Comparison of ENCODE assay signal across 8 cellular contexts in the genomic region with DNA sequence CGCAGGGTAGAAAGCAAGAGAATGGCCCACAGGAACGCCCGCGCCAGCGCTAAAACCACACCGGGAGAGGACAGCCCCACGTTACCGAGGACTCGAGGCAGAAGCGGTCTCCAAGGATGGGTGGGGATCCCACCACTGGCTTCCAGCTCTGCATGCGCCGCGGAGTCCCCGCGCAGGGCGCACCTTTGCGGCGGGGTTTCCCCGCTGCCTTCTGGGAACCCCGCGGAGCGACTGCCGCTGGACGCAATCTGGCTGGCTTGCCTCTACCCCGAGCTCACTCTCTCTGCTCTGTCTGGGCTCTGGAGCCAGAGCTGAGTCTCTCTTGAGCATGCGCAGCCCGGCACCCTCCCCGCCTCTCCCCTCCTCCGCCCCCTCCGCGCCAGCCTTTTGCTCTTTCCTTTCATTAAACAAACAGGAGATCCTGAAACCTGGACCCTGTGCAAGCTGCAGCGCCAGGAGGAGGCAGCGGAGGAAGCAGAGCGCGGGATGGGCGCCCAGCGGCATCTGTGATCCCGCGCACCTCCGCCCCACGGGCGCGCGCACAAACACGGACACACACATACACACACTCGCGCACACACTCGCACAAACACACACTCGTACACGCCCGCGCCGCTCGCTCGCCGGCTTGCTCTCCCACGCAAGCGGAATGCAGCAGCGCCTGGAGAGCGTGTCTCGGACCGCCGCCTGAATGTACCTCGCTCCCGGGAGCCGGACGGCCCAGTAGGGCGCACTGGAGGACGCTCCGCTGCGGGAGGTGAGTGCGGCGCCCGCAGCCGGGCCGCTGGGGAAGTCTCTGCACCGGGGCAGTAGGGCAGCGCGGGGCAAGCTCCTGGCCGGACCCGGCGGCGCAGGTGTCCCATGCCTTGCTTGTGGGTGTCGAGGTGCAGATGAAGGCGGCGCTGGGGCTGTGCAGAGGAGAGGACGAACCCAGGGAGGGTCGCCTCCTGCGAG. TPM values are rescaled to one million over a fixed set of nuclear protein-coding genes. Genes with fewer than 3 reads are reported as not detected.
DNase-seq lines count a peak whose midpoint lies in the region; ATAC-seq and TF ChIP-seq lines count a peak whose summit lies in the region.

A gene (plus strand): TSS at position 382 of the 954 bp plus-strand sequence.

- intact Hi-C loops in aorta (cut with DNase I), result no loop called here

- H3K36me3 ChIP-seq in Peyer's patch, result no peaks in the 10 kb centered on the region
- no peaks in the 10 kb centered on the region for H3K36me3 ChIP-seq in aorta (ENCODE audit: control insufficient read depth in 1 of 2, insufficient read depth in 2 of 2, low read length in 1 of 2)

- H3K27me3 ChIP-seq in Peyer's patch (no peaks in the 10 kb centered on the region), aorta (ENCODE audit: control insufficient read depth in 1 of 2, insufficient read depth in 2 of 2, low read length in 1 of 2) (no peaks in the 10 kb centered on the region)

- H3K4me1 ChIP-seq in Peyer's patch (peaks cover 0 to 12% (median 0%) of the 10 kb centered on the region in 4 donors), aorta (ENCODE audit: control insufficient read depth in 1 of 2, insufficient read depth in 2 of 2, low read length in 2 of 2) (no peaks in the 10 kb centered on the region)

- H3K27ac ChIP-seq in 22Rv1, result peak within 1 kb of the TSS; percentile 64
- H3K27ac ChIP-seq in Peyer's patch, result peak within 1 kb of the TSS in 1 of 4 donors; percentile 41
- no peak within 1 kb of the TSS for H3K27ac ChIP-seq in aorta (ENCODE audit: low read depth in 1 of 2, low read length in 2 of 2)

- DNase-seq in Peyer's patch, result peak in 2 of 3 donors; percentile 58 to 61
- DNase-seq in epithelial cell of proximal tubule (ENCODE audit: low read depth), result no peak
- peak; percentile 74 for DNase-seq in middle frontal gyrus (ENCODE audit: extremely low spot score, low spot score)
- peak; percentile 36 to 73 for DNase-seq in aorta
- DNase-seq in GM10266 (ENCODE audit: extremely low spot score), result no peak

- TF ChIP-seq CTCF in 22Rv1 (IDR thresholded peaks at IDR 0.05), result peak; percentile 35
- TF ChIP-seq CTCF in Peyer's patch (IDR thresholded peaks at IDR 0.05), result no peak
- no peak for TF ChIP-seq CTCF in epithelial cell of proximal tubule (conservative IDR thresholded peaks at IDR 0.05; ENCODE audit: low read depth, low read length)
- TF ChIP-seq CTCF in GM10266 (IDR thresholded peaks at IDR 0.05; ENCODE audit: control insufficient read depth, insufficient read depth, low read depth, missing control alignments), result no peak

- H3K9me3 ChIP-seq in Peyer's patch, result no peaks in the 10 kb centered on the region
- H3K9me3 ChIP-seq in aorta (ENCODE audit: control insufficient read depth, low read length), result no peaks in the 10 kb centered on the region

- TF ChIP-seq POLR2A in Peyer's patch (IDR thresholded peaks at IDR 0.05), result no peak

- H3K4me3 ChIP-seq in Peyer's patch (peak within 1 kb of the TSS in 3 of 4 donors; percentile 13 to 59 (median 54)), epithelial cell of proximal tubule (ENCODE audit: low read depth, low read length) (peak within 1 kb of the TSS; percentile 63), aorta (ENCODE audit: low read length in 2 of 2) (peak within 1 kb of the TSS in 1 of 2 donors; percentile 12)

- ATAC-seq in HG03520 (IDR thresholded peaks at IDR 0.05; ENCODE audit: unreplicated experiment) (peak; percentile 48), aorta (ENCODE audit: low FRiP score) (peak; percentile 28), GM21447 (IDR thresholded peaks at IDR 0.05; ENCODE audit: unreplicated experiment) (no peak)

- WGBS in aorta, 2 donors, result 0 to 1% methylated on average over 75 to 89 of the region's 89 CpGs

RNA-seq across cellular contexts. Expression of the gene that starts here (rescaled TPM):
- total RNA-seq in Peyer's patch (under 1 TPM in 1 of 4 donors, not detected in 3; 0.54 TPM), epithelial cell of proximal tubule (not detected in 2 replicates), aorta (not detected)
- polyA plus RNA-seq in aorta, result not detected

Comparison
In these comparisons a context has a peak if more than half of its experiments do, and no peak if none do; other contexts are left out.
1. Peak in DNase-seq and H3K4me3 ChIP-seq in Peyer's patch; RNA of the gene not detected or under 1 TPM.
2. Peak in DNase-seq and ATAC-seq in aorta; RNA of the gene not detected or under 1 TPM.